In genomic region chr11:112042161-112042960, GRCh38 we compare ENCODE assay signal across 13 cellular contexts. TPM values are rescaled to one million over a fixed set of nuclear protein-coding genes. Genes with fewer than 3 reads are reported as not detected.
DNase-seq lines count a peak whose midpoint lies in the region; ATAC-seq and TF ChIP-seq lines count a peak whose summit lies in the region.
"Had no signal": no experiment of that assay in that cellular context is flagged by ENCODE, and none has a peak within 500 bp of the region (broad histone marks: within the 10 kb centered on the region; RNA-seq: fewer than 3 reads in every experiment).

No MANE protein-coding gene starts in this region.

- peaks cover 2% of the 10 kb centered on the region for H3K79me1 ChIP-seq in mesendoderm (ENCODE audit: low read length)

- in situ Hi-C loops in astrocyte of the spinal cord (cut with HindIII; ENCODE audit: low sequenced_read_pairs), result no loop called here

- no peaks in the 10 kb centered on the region for H3K27me3 Mint-ChIP-seq in activated CD8-positive, alpha-beta memory T cell treated with anti-CD3 and anti-CD28 coated beads, Interleukin-2, amount 10 ng/mL, durations not matched to agents 7 days and 5 days

- CTCF ChIA-PET in activated CD8-positive, alpha-beta memory T cell treated with anti-CD3 and anti-CD28 coated beads, Interleukin-2, amount 10 ng/mL, durations not matched to agents 7 days and 5 days (lab: Charles Lee), result interaction anchor here (0.6 to 1.2 kb wide), 3 partner anchors 9 to 27 kb away, joined by 3 to 4 read pairs (median 3); no protein-coding TSS in a partner anchor

- no peak overlapping the region for H3K4me3 Mint-ChIP-seq in activated CD8-positive, alpha-beta memory T cell treated with anti-CD3 and anti-CD28 coated beads, Interleukin-2, amount 10 ng/mL, durations not matched to agents 7 days and 5 days

- H4K5ac ChIP-seq in mesendoderm (ENCODE audit: low read length), result no peak overlapping the region

- no peak overlapping the region for H2BK15ac ChIP-seq in mesendoderm (replicated peaks; ENCODE audit: low read depth)

- no peak overlapping the region for H4K8ac ChIP-seq in mesendoderm (ENCODE audit: low read depth, low read length)

- no CpG with 5 or more reads among the region's 6 CpGs for WGBS in mesendoderm (ENCODE audit: extremely low coverage, insufficient coverage, low lambda C conversion rate)

- no peaks in the 10 kb centered on the region for H3K4me1 ChIP-seq in mesendoderm (ENCODE audit: control insufficient read depth, low read depth, low read length)
- H3K4me1 ChIP-seq: parathyroid adenoma, tibial nerve had no signal

- TF ChIP-seq CTCF in astrocyte of the spinal cord (IDR thresholded peaks at IDR 0.05; ENCODE audit: low read depth, low read length), result no peak

- no peak overlapping the region for H2AK5ac ChIP-seq in mesendoderm (ENCODE audit: low read length)

- H3K9me3 Mint-ChIP-seq in activated CD8-positive, alpha-beta memory T cell treated with anti-CD3 and anti-CD28 coated beads, Interleukin-2, amount 10 ng/mL, durations not matched to agents 7 days and 5 days (ENCODE audit: low read depth), result no peaks in the 10 kb centered on the region

- no peak overlapping the region for H3K4me2 ChIP-seq in mesendoderm (ENCODE audit: low read length)

- H3K18ac ChIP-seq in mesendoderm (ENCODE audit: low read length), result no peak overlapping the region

- no peak overlapping the region for H3K56ac ChIP-seq in mesendoderm (ENCODE audit: low read length)

- H3K4me1 Mint-ChIP-seq in activated CD8-positive, alpha-beta memory T cell treated with anti-CD3 and anti-CD28 coated beads, Interleukin-2, amount 10 ng/mL, durations not matched to agents 7 days and 5 days, result peaks cover 16% of the 10 kb centered on the region

- H3K27ac Mint-ChIP-seq in activated CD8-positive, alpha-beta memory T cell treated with anti-CD3 and anti-CD28 coated beads, Interleukin-2, amount 10 ng/mL, durations not matched to agents 7 days and 5 days, result no peak overlapping the region

- H2BK5ac ChIP-seq in mesendoderm (ENCODE audit: low read length), result no peak overlapping the region

- no peak overlapping the region for H3K9ac ChIP-seq in mesendoderm (ENCODE audit: low read length)
- H3K9ac ChIP-seq: parathyroid adenoma had no signal

- H3K36me3 Mint-ChIP-seq in activated CD8-positive, alpha-beta memory T cell treated with anti-CD3 and anti-CD28 coated beads, Interleukin-2, amount 10 ng/mL, durations not matched to agents 7 days and 5 days, result peaks cover 55% of the 10 kb centered on the region

- DNase-seq in EL, result peak; percentile 67
- DNase-seq in KG1 (lab: John Stamatoyannopoulos, UW), result peak; percentile 21
- peak; percentile 65 for DNase-seq in astrocyte of the spinal cord (ENCODE audit: low read depth, low spot score)
- DNase-seq in mesendoderm, result peak; percentile 62
- DNase-seq in activated CD8-positive, alpha-beta memory T cell treated with anti-CD3 and anti-CD28 coated beads, Interleukin-2, amount 10 ng/mL, durations not matched to agents 7 days and 5 days, result no peak
- DNase-seq in SHP77 treated with DMSO at 0.1 percent for 48 hours (lab: John Stamatoyannopoulos, UW), result no peak
- DNase-seq in stimulated activated naive CD4-positive, alpha-beta T cell (lab: John Stamatoyannopoulos, UW), result no peak
- DNase-seq in ecto neural progenitor cell (ENCODE audit: low spot score), result no peak
- DNase-seq: left colon, NCI-H187 treated with DMSO at 0.1 percent for 48 hours had no signal

- H3K27me3 ChIP-seq in mesendoderm (ENCODE audit: insufficient read depth, low read length, poor library complexity), result no peaks in the 10 kb centered on the region
- H3K27me3 ChIP-seq: tibial nerve had no signal

- H3K23ac ChIP-seq in mesendoderm (ENCODE audit: low read length), result no peak overlapping the region

- no peak overlapping the region for H3K27ac ChIP-seq in mesendoderm (ENCODE audit: low read depth, low read length)
- H3K27ac ChIP-seq: parathyroid adenoma, tibial nerve had no signal

- no peak overlapping the region for H3K4ac ChIP-seq in mesendoderm (ENCODE audit: low read depth, low read length)

- peaks cover 6% of the 10 kb centered on the region for H3K36me3 ChIP-seq in mesendoderm (ENCODE audit: control insufficient read depth, insufficient read depth, low read length)

- ATAC-seq in activated CD8-positive, alpha-beta memory T cell treated with anti-CD3 and anti-CD28 coated beads, Interleukin-2, amount 10 ng/mL, durations not matched to agents 7 days and 5 days, result no peak
- ATAC-seq: left colon had no signal

- H3K4me3 ChIP-seq in astrocyte of the spinal cord (ENCODE audit: low read depth, low read length) (no peak overlapping the region), mesendoderm (ENCODE audit: low read length) (no peak overlapping the region)
- H3K4me3 ChIP-seq: tibial nerve had no signal

- H2BK120ac ChIP-seq in mesendoderm (ENCODE audit: low read depth, low read length), result no peak overlapping the region

- no peaks in the 10 kb centered on the region for H3K79me2 ChIP-seq in mesendoderm (ENCODE audit: control insufficient read depth, insufficient read depth, low read length)
- H3K79me2 ChIP-seq: parathyroid adenoma had no signal

RNA-seq across cellular contexts. Expression of gene DLAT, which starts 17.2 kb away (rescaled TPM):
- polyA plus RNA-seq in mesendoderm (2013, experiment 1 of 2), result 48.7 TPM
- polyA plus RNA-seq in mesendoderm (2013, experiment 2 of 2), result 50.1 TPM
- 10 to 100 TPM; 34.7 to 43.6 TPM for total RNA-seq in activated CD8-positive, alpha-beta memory T cell treated with anti-CD3 and anti-CD28 coated beads, Interleukin-2, amount 10 ng/mL, durations not matched to agents 7 days and 5 days

RNA-seq across cellular contexts. Expression of gene PIH1D2, which starts 31.5 kb away (rescaled TPM):
- polyA plus RNA-seq in mesendoderm (2013, experiment 1 of 2), result 0.80 TPM
- 0.77 TPM for polyA plus RNA-seq in mesendoderm (2013, experiment 2 of 2)
- under 1 TPM in 1 of 2 experiments, not detected in 1; 0.49 TPM for total RNA-seq in activated CD8-positive, alpha-beta memory T cell treated with anti-CD3 and anti-CD28 coated beads, Interleukin-2, amount 10 ng/mL, durations not matched to agents 7 days and 5 days
- total RNA-seq: T-helper 1 cell treated with Interleukin-12 subunit alpha and Interleukin-12 subunit beta and Interleukin-4 antibody, amounts not matched to agents 30 ng/mL and 1 ng/mL, for 36 hours had no signal

RNA-seq across cellular contexts. Expression of gene NKAPD1, which starts 31.7 kb away (rescaled TPM):
- polyA plus RNA-seq in mesendoderm (2013, experiment 1 of 2), result 36.0 TPM
- polyA plus RNA-seq in mesendoderm (2013, experiment 2 of 2), result 37.2 TPM
- 10 to 100 TPM; 20.6 to 22.5 TPM for total RNA-seq in activated CD8-positive, alpha-beta memory T cell treated with anti-CD3 and anti-CD28 coated beads, Interleukin-2, amount 10 ng/mL, durations not matched to agents 7 days and 5 days

RNA-seq across cellular contexts. Expression of gene TIMM8B, which starts 44.2 kb away (rescaled TPM):
- polyA plus RNA-seq in mesendoderm (2013, experiment 1 of 2), result 218 TPM
- polyA plus RNA-seq in mesendoderm (2013, experiment 2 of 2), result 226 TPM
- 10 to 100 TPM; 44.2 to 59.8 TPM for total RNA-seq in activated CD8-positive, alpha-beta memory T cell treated with anti-CD3 and anti-CD28 coated beads, Interleukin-2, amount 10 ng/mL, durations not matched to agents 7 days and 5 days

RNA-seq across cellular contexts. Expression of gene SDHD, which starts 44.3 kb away (rescaled TPM):
- 71.8 TPM for polyA plus RNA-seq in mesendoderm (2013, experiment 1 of 2)
- 77.6 TPM for polyA plus RNA-seq in mesendoderm (2013, experiment 2 of 2)
- 10 to 100 TPM; 71.8 to 93.5 TPM for total RNA-seq in activated CD8-positive, alpha-beta memory T cell treated with anti-CD3 and anti-CD28 coated beads, Interleukin-2, amount 10 ng/mL, durations not matched to agents 7 days and 5 days

Comparison
In these comparisons a context has a peak if more than half of its experiments do, and no peak if none do; other contexts are left out.
1. DNase-seq: peak in EL (single experiment), KG1 (single experiment), astrocyte of the spinal cord (single experiment) and mesendoderm (single experiment); none in activated CD8-positive, alpha-beta memory T cell treated with anti-CD3 and anti-CD28 coated beads, Interleukin-2, amount 10 ng/mL, durations not matched to agents 7 days and 5 days (single experiment), SHP77 treated with DMSO at 0.1 percent for 48 hours (single experiment), stimulated activated naive CD4-positive, alpha-beta T cell (0 of 6) and ecto neural progenitor cell (single experiment).